17 cellular contexts compared by ENCODE assay signal in the genomic region with DNA sequence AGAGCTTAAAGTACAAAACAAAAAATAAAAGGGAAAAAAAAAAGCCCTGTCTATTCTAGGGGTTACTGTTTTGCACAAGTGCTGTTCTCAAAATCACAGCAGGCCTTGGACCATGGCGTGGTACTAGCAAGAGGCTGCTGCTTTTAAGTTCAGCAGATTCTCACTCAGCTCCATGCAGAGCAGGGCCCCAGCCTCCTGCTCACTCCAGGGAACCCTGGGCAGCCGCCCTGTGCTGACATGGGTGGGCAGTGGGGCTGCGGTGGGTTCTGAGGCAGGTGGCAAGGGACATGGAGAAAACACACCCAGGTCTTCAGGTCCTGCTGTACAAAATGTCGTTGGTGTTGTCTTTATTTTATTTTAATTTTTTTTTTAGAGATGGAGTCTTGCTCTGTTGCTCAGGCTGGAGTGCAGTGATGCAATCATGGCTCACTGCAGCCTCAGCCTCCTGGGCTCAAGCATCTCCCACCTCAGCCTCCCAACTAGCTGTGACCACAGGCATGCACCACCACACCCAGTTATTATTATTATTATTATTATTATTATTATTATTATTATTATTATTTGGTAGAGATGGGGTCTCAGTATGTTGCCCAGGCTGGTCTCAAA.
DNase-seq lines count a peak whose midpoint lies in the region; ATAC-seq and TF ChIP-seq lines count a peak whose summit lies in the region.
"Had no signal": no experiment of that assay in that cellular context is flagged by ENCODE, and none has a peak within 500 bp of the region (broad histone marks: within the 10 kb centered on the region; RNA-seq: fewer than 3 reads in every experiment).

No MANE protein-coding gene starts in this region.

- CTCF ChIA-PET in activated CD8-positive, alpha-beta memory T cell treated with anti-CD3 and anti-CD28 coated beads, Interleukin-2, amount 10 ng/mL, durations not matched to agents 7 days and 5 days (lab: Charles Lee), result no interaction called here
- CTCF ChIA-PET in WTC11 (lab: Charles Lee), result interaction anchor here (1.0 kb wide), 1 partner anchor 106 kb away, joined by 3 read pairs; no protein-coding TSS in a partner anchor

- H3K27ac Mint-ChIP-seq in activated CD8-positive, alpha-beta memory T cell treated with anti-CD3 and anti-CD28 coated beads, Interleukin-2, amount 10 ng/mL, durations not matched to agents 7 days and 5 days, result no peak overlapping the region
- H3K27ac Mint-ChIP-seq in WTC11, result peak overlapping the region; percentile 71; the same call in 1 of the 2 replicates
- peak overlapping the region; percentile 51 for H3K27ac Mint-ChIP-seq in type B pancreatic cell
- H3K27ac Mint-ChIP-seq: B cell; CD4-positive, CD25-positive, alpha-beta regulatory T cell had no signal

- no peaks in the 10 kb centered on the region for H3K9me3 ChIP-seq in iPS-18a (ENCODE audit: control insufficient read depth, low read depth, low read length)

- peaks cover 9% of the 10 kb centered on the region for H3K9me3 Mint-ChIP-seq in activated CD8-positive, alpha-beta memory T cell treated with anti-CD3 and anti-CD28 coated beads, Interleukin-2, amount 10 ng/mL, durations not matched to agents 7 days and 5 days (ENCODE audit: low read depth)
- H3K9me3 Mint-ChIP-seq in WTC11 (peaks cover 49% of the 10 kb centered on the region), type B pancreatic cell (peaks cover 23% of the 10 kb centered on the region)

- H3K36me3 Mint-ChIP-seq in activated CD8-positive, alpha-beta memory T cell treated with anti-CD3 and anti-CD28 coated beads, Interleukin-2, amount 10 ng/mL, durations not matched to agents 7 days and 5 days, result no peaks in the 10 kb centered on the region
- H3K36me3 Mint-ChIP-seq in WTC11 (peaks cover 25% of the 10 kb centered on the region), type B pancreatic cell (peaks cover 12% of the 10 kb centered on the region)

- POLR2A ChIA-PET in WTC11 (lab: Charles Lee), result no interaction called here

- no peak overlapping the region for H3K4me3 Mint-ChIP-seq in activated CD8-positive, alpha-beta memory T cell treated with anti-CD3 and anti-CD28 coated beads, Interleukin-2, amount 10 ng/mL, durations not matched to agents 7 days and 5 days
- H3K4me3 Mint-ChIP-seq in WTC11, result no peak overlapping the region
- H3K4me3 Mint-ChIP-seq in type B pancreatic cell, result no peak overlapping the region
- H3K4me3 Mint-ChIP-seq: B cell; CD4-positive, CD25-positive, alpha-beta regulatory T cell had no signal

- peaks cover 4% of the 10 kb centered on the region for H3K4me1 Mint-ChIP-seq in activated CD8-positive, alpha-beta memory T cell treated with anti-CD3 and anti-CD28 coated beads, Interleukin-2, amount 10 ng/mL, durations not matched to agents 7 days and 5 days
- H3K4me1 Mint-ChIP-seq in WTC11 (peaks cover 10% of the 10 kb centered on the region), type B pancreatic cell (ENCODE audit: unreplicated experiment) (peaks cover 6% of the 10 kb centered on the region)
- H3K4me1 Mint-ChIP-seq: B cell had no signal

- no peak overlapping the region for H3K9ac ChIP-seq in iPS-18a (ENCODE audit: low read length)

- H3K36me3 ChIP-seq in iPS-18a (ENCODE audit: control insufficient read depth, low read depth, low read length), result no peaks in the 10 kb centered on the region
- H3K36me3 ChIP-seq: SJSA1 had no signal

- DNase-seq in activated CD8-positive, alpha-beta memory T cell treated with anti-CD3 and anti-CD28 coated beads, Interleukin-2, amount 10 ng/mL, durations not matched to agents 7 days and 5 days, result peak; percentile 21
- DNase-seq in activated CD8-positive, alpha-beta memory T cell treated with anti-CD3 and anti-CD28 coated beads for 24 hours, result no peak
- DNase-seq in WTC11 (ENCODE audit: low spot score), result no peak
- DNase-seq in type B pancreatic cell (ENCODE audit: extremely low spot score, unreplicated experiment), result no peak
- DNase-seq in NCI-H1930 (lab: John Stamatoyannopoulos, UW), result no peak
- DNase-seq in D341Med (ENCODE audit: low spot score), result no peak
- DNase-seq: Calu3; CD4-positive, CD25-positive, alpha-beta regulatory T cell; NCI-H1436; NCI-H2029 treated with DMSO at 0.1 percent for 48 hours; NCI-H748 treated with DMSO at 0.1 percent for 48 hours; PC-3 had no signal

- H3K27ac ChIP-seq in iPS-18a (ENCODE audit: low read length), result peak overlapping the region; percentile 0
- H3K27ac ChIP-seq: 22Rv1, SJSA1 had no signal

- no peak for ATAC-seq in activated CD8-positive, alpha-beta memory T cell treated with anti-CD3 and anti-CD28 coated beads, Interleukin-2, amount 10 ng/mL, durations not matched to agents 7 days and 5 days
- ATAC-seq in WTC11 (peak; percentile 19; the same call in 1 of the 2 replicates), HG03521 (IDR thresholded peaks at IDR 0.05; ENCODE audit: unreplicated experiment) (no peak)
- ATAC-seq: PC-3 had no signal

- TF ChIP-seq CTCF in WTC11 (IDR thresholded peaks at IDR 0.05) (no peak), type B pancreatic cell (conservative IDR thresholded peaks at IDR 0.05) (no peak)

- H3K4me3 ChIP-seq in iPS-18a (ENCODE audit: low read length), result no peak overlapping the region
- H3K4me3 ChIP-seq: SJSA1 had no signal

- H3K27me3 Mint-ChIP-seq in activated CD8-positive, alpha-beta memory T cell treated with anti-CD3 and anti-CD28 coated beads, Interleukin-2, amount 10 ng/mL, durations not matched to agents 7 days and 5 days, result peaks cover 56% of the 10 kb centered on the region
- H3K27me3 Mint-ChIP-seq in WTC11 (ENCODE audit: low read depth) (peaks cover 4% of the 10 kb centered on the region; the same call in 1 of the 2 replicates), type B pancreatic cell (peaks cover 9% of the 10 kb centered on the region)

- H3K4me1 ChIP-seq in iPS-18a (ENCODE audit: control insufficient read depth, low read depth, low read length), result no peaks in the 10 kb centered on the region

- H3K27me3 ChIP-seq in iPS-18a (ENCODE audit: control insufficient read depth, insufficient read depth, low read length), result no peaks in the 10 kb centered on the region

TF ChIP-seq in WTC11, 78 proteins besides CTCF, POLR2A, EP300 and RAD21:
- TF ChIP-seq PREB (CRISPR knock-in tag; IDR thresholded peaks at IDR 0.05; ENCODE audit: borderline replicate concordance) (no peak), PRDM15 (CRISPR knock-in tag; IDR thresholded peaks at IDR 0.05) (no peak), NR3C1 (CRISPR knock-in tag; conservative IDR thresholded peaks at IDR 0.05; ENCODE audit: low read depth) (no peak)
- TF ChIP-seq, protein P1, sequence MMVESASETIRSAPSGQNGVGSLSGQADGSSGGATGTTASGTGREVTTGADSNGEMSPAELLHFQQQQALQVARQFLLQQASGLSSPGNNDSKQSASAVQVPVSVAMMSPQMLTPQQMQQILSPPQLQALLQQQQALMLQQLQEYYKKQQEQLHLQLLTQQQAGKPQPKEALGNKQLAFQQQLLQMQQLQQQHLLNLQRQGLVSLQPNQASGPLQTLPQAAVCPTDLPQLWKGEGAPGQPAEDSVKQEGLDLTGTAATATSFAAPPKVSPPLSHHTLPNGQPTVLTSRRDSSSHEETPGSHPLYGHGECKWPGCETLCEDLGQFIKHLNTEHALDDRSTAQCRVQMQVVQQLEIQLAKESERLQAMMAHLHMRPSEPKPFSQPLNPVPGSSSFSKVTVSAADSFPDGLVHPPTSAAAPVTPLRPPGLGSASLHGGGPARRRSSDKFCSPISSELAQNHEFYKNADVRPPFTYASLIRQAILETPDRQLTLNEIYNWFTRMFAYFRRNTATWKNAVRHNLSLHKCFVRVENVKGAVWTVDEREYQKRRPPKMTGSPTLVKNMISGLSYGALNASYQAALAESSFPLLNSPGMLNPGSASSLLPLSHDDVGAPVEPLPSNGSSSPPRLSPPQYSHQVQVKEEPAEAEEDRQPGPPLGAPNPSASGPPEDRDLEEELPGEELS (CRISPR knock-in tag; IDR thresholded peaks at IDR 0.05), result no peak
